Comparison of ENCODE assay signal across 8 cellular contexts in the genomic region with DNA sequence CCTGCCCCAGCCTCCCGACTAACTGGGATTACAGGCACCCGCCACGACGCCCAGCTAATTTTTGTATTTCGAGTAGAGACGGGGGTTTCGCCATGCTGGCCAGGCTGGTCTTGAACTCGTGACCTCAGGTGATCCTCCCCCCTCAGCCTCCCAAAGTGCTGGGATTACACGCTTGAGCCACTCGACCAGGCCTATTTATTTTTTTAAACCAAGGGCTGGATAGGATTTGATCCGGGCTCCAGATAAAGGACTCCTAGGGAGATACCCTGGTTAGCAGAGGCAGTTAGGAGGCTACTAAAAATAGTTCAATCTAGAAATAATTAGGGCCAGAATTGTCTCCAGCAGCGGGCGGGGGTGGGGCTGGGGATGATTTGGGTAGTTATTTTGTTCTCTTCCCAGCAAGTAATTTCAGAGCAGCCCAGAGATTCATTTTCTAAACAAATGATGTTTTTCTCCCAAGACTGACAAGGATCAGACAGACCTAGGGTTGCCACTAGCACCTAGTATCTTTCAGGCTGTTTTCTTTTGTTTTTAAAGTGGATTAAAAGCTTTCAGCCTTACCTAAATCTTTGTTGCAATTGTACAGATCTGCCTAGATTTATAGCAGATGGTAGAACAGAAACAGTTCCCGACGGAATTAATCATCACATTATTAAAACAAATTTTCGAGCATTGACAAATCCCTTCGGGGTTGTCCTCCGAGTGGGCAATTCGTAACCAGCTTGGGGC. TPM values are rescaled to one million over a fixed set of nuclear protein-coding genes. Genes with fewer than 3 reads are reported as not detected.
A peak's percentile ranks its signal among the peaks of the same experiment; 100 is the strongest.
DNase-seq lines count a peak whose midpoint lies in the region; ATAC-seq, FAIRE-seq and TF ChIP-seq lines count a peak whose summit lies in the region.

No MANE protein-coding gene starts in this region.

- H3K9me3 Mint-ChIP-seq in astrocyte (ENCODE audit: unreplicated experiment) = no peaks in the 10 kb centered on the region

- H3K9ac ChIP-seq in astrocyte (ENCODE audit: low read length) = peak overlapping the region; percentile 88

- CTCF ChIA-PET in HEK293 (lab: Yijun Ruan, JAX) = interaction anchor here (0.5 to 0.6 kb wide), 3 partner anchors 83 to 723 kb away, joined by 3 to 4 read pairs (median 3); no protein-coding TSS in a partner anchor

- WGBS in lower leg skin, 2 donors = 43 to 48% methylated on average over 19 of the region's 19 CpGs

- peaks cover 42% of the 10 kb centered on the region for H3K79me2 ChIP-seq in astrocyte (ENCODE audit: insufficient read depth, low read length)

- no peak for TF ChIP-seq POLR2A in lower leg skin (IDR thresholded peaks at IDR 0.05)
- no peak for TF ChIP-seq POLR2A in vagina (IDR thresholded peaks at IDR 0.05)

- FAIRE-seq in astrocyte (lab: Jason Lieb, UNC) = no peak

- H3K27ac ChIP-seq in HEK293 (ENCODE audit: extremely low read depth, low read depth, low read length) = peak overlapping the region; percentile 99
- peak overlapping the region; percentile 96 for H3K27ac ChIP-seq in astrocyte (ENCODE audit: low read depth, low read length)
- peak overlapping the region; percentile 92 for H3K27ac ChIP-seq in vagina

- no peaks in the 10 kb centered on the region for H3K36me3 Mint-ChIP-seq in astrocyte (ENCODE audit: low read depth, unreplicated experiment)

- intact Hi-C loops in lower leg skin (cut with DNase I; ENCODE audit: low total_unique reads) = no loop called here
- intact Hi-C loops in vagina (cut with DNase I) = loop anchor here (10.0 kb wide), 2 partner anchors 262 to 352 kb away; a partner anchor contains a TSS

- H3K4me3 ChIP-seq in HEK293 (ENCODE audit: low read depth, low read length) (peak overlapping the region; percentile 34), astrocyte (ENCODE audit: insufficient read depth, low read depth, low read length) (peak overlapping the region; percentile 62), lower leg skin (ENCODE audit: low read depth, poor library complexity, severe bottlenecking) (peak overlapping the region; percentile 15), vagina (peak overlapping the region; percentile 94 to 95)

- H3K4me3 Mint-ChIP-seq in astrocyte (ENCODE audit: unreplicated experiment) = peak overlapping the region; percentile 94

- H3K27me3 ChIP-seq in astrocyte (ENCODE audit: insufficient read depth, low read length) = no peaks in the 10 kb centered on the region
- H3K27me3 ChIP-seq in vagina = no peaks in the 10 kb centered on the region

- H4K20me1 ChIP-seq in astrocyte (ENCODE audit: insufficient read depth, low read length) = peaks cover 18% of the 10 kb centered on the region

- H3K4me1 ChIP-seq in HEK293 (ENCODE audit: control insufficient read depth, insufficient read depth, low read length) = peaks cover 20% of the 10 kb centered on the region; the same call in 1 of the 2 replicates
- H3K4me1 ChIP-seq in astrocyte (ENCODE audit: insufficient read depth, low read length) = peaks cover 5% of the 10 kb centered on the region
- peaks cover 37% of the 10 kb centered on the region for H3K4me1 ChIP-seq in vagina

- H3K4me1 Mint-ChIP-seq in astrocyte (ENCODE audit: low read depth, unreplicated experiment) = peaks cover 20% of the 10 kb centered on the region

- peak overlapping the region; percentile 98 for H3K4me2 ChIP-seq in astrocyte (ENCODE audit: low read length)

- POLR2A ChIA-PET in HEK293 (lab: Yijun Ruan, JAX) = interaction anchor here (1.5 kb wide), 1 partner anchor 155 kb away, joined by 3 read pairs; no protein-coding TSS in a partner anchor

- H2AFZ ChIP-seq in astrocyte (ENCODE audit: low read depth, low read length) = peak overlapping the region; percentile 84

- H3K9me3 ChIP-seq in HEK293 (ENCODE audit: control insufficient read depth, insufficient read depth, low read depth, low read length) (no peaks in the 10 kb centered on the region), astrocyte (ENCODE audit: insufficient read depth, low read depth, low read length) (no peaks in the 10 kb centered on the region), vagina (no peaks in the 10 kb centered on the region)

- ATAC-seq in HG03521 (IDR thresholded peaks at IDR 0.05; ENCODE audit: unreplicated experiment) = no peak
- no peak for ATAC-seq in HG03135 (IDR thresholded peaks at IDR 0.05; ENCODE audit: unreplicated experiment)

- DNase-seq in AG08395 (ENCODE audit: low spot score) (peak; percentile 21), astrocyte (ENCODE audit: low read depth) (no peak), lower leg skin (ENCODE audit: low spot score in 2 of 2) (no peak), vagina (ENCODE audit: extremely low spot score in 2 of 2) (no peak), NOMO-1 treated with dmso at 0.1 percent for 144 hours (lab: John Stamatoyannopoulos, UW; ENCODE audit: unreplicated experiment) (no peak)

- H3K27ac Mint-ChIP-seq in astrocyte (ENCODE audit: unreplicated experiment) = peak overlapping the region; percentile 99

- no peaks in the 10 kb centered on the region for H3K27me3 Mint-ChIP-seq in astrocyte (ENCODE audit: low read depth, unreplicated experiment)

- TF ChIP-seq CTCF in HEK293 (tag by site-specific recombination; IDR thresholded peaks at IDR 0.05) = no peak
- no peak for TF ChIP-seq CTCF in astrocyte (IDR thresholded peaks at IDR 0.05; ENCODE audit: insufficient read depth, low read depth, low read length)
- no peak for TF ChIP-seq CTCF in lower leg skin (IDR thresholded peaks at IDR 0.05)
- TF ChIP-seq CTCF in vagina (IDR thresholded peaks at IDR 0.05) = no peak

- H3K36me3 ChIP-seq in HEK293 (ENCODE audit: control insufficient read depth in 2 of 2, insufficient read depth in 1 of 2, low read length in 2 of 2) (peaks cover 9 to 15% of the 10 kb centered on the region in 2 experiments; a peak in 2 of 3 replicates), astrocyte (ENCODE audit: insufficient read depth, low read length) (no peaks in the 10 kb centered on the region), vagina (no peaks in the 10 kb centered on the region)

TF ChIP-seq in HEK293, 187 proteins besides CTCF, POLR2A, EP300 and RAD21 (continues in another document):
- TF ChIP-seq, protein P1, sequence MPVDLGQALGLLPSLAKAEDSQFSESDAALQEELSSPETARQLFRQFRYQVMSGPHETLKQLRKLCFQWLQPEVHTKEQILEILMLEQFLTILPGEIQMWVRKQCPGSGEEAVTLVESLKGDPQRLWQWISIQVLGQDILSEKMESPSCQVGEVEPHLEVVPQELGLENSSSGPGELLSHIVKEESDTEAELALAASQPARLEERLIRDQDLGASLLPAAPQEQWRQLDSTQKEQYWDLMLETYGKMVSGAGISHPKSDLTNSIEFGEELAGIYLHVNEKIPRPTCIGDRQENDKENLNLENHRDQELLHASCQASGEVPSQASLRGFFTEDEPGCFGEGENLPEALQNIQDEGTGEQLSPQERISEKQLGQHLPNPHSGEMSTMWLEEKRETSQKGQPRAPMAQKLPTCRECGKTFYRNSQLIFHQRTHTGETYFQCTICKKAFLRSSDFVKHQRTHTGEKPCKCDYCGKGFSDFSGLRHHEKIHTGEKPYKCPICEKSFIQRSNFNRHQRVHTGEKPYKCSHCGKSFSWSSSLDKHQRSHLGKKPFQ (tag by site-specific recombination; IDR thresholded peaks at IDR 0.05) = peak; percentile 45; the same call in 1 of the 2 replicates
- TF ChIP-seq, protein P2, sequence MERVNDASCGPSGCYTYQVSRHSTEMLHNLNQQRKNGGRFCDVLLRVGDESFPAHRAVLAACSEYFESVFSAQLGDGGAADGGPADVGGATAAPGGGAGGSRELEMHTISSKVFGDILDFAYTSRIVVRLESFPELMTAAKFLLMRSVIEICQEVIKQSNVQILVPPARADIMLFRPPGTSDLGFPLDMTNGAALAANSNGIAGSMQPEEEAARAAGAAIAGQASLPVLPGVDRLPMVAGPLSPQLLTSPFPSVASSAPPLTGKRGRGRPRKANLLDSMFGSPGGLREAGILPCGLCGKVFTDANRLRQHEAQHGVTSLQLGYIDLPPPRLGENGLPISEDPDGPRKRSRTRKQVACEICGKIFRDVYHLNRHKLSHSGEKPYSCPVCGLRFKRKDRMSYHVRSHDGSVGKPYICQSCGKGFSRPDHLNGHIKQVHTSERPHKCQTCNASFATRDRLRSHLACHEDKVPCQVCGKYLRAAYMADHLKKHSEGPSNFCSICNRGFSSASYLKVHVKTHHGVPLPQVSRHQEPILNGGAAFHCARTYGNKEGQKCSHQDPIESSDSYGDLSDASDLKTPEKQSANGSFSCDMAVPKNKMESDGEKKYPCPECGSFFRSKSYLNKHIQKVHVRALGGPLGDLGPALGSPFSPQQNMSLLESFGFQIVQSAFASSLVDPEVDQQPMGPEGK (tag by site-specific recombination; IDR thresholded peaks at IDR 0.05) = peak; percentile 62; the same call in 1 of the 2 replicates
- TF ChIP-seq YY2 (tag by site-specific recombination; IDR thresholded peaks at IDR 0.05) (no peak), ZNF335 (tag by site-specific recombination; conservative IDR thresholded peaks at IDR 0.05) (peak; percentile 69), ZNF654 (tag by site-specific recombination; IDR thresholded peaks at IDR 0.05; ENCODE audit: low read depth) (no peak), ZNF664 (tag by site-specific recombination; IDR thresholded peaks at IDR 0.05) (no peak)
- TF ChIP-seq, protein P3, sequence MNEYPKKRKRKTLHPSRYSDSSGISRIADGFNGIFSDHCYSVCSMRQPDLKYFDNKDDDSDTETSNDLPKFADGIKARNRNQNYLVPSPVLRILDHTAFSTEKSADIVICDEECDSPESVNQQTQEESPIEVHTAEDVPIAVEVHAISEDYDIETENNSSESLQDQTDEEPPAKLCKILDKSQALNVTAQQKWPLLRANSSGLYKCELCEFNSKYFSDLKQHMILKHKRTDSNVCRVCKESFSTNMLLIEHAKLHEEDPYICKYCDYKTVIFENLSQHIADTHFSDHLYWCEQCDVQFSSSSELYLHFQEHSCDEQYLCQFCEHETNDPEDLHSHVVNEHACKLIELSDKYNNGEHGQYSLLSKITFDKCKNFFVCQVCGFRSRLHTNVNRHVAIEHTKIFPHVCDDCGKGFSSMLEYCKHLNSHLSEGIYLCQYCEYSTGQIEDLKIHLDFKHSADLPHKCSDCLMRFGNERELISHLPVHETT (tag by site-specific recombination; IDR thresholded peaks at IDR 0.05) = peak; percentile 63; the same call in 1 of the 2 replicates
- TF ChIP-seq, protein P4, sequence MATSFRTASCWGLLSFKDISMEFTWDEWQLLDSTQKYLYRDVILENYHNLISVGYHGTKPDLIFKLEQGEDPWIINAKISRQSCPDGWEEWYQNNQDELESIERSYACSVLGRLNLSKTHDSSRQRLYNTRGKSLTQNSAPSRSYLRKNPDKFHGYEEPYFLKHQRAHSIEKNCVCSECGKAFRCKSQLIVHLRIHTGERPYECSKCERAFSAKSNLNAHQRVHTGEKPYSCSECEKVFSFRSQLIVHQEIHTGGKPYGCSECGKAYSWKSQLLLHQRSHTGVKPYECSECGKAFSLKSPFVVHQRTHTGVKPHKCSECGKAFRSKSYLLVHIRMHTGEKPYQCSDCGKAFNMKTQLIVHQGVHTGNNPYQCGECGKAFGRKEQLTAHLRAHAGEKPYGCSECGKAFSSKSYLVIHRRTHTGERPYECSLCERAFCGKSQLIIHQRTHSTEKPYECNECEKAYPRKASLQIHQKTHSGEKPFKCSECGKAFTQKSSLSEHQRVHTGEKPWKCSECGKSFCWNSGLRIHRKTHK (tag by site-specific recombination; IDR thresholded peaks at IDR 0.05) = no peak

RNA-seq across cellular contexts. Expression of a gene that starts 0.9 kb away (rescaled TPM):
- total RNA-seq in astrocyte (24.8 and 27.2 TPM in 2 replicates), lower leg skin (10 to 100 TPM; 23.7 to 31.6 (median 30.5) TPM), vagina (27.5 TPM)

Comparison
In these comparisons a context has a peak if more than half of its experiments do, and no peak if none do; other contexts are left out.
1. H3K4me3 ChIP-seq: peak in every context shown above with its lines; median percentile 94 in vagina; 62 in astrocyte; 34 in HEK293; 15 in lower leg skin.